Comparison of ENCODE assay signal across 13 cellular contexts in genomic region chr14:101889898-101890297, GRCh38.
DNase-seq lines count a peak whose midpoint lies in the region; ATAC-seq and TF ChIP-seq lines count a peak whose summit lies in the region.
"Had no signal": no experiment of that assay in that cellular context is flagged by ENCODE, and none has a peak within 500 bp of the region (broad histone marks: within the 10 kb centered on the region; RNA-seq: fewer than 3 reads in every experiment).

No MANE protein-coding gene starts in this region.

- peak overlapping the region; percentile 43 for H3K27ac Mint-ChIP-seq in activated CD8-positive, alpha-beta T cell treated with anti-CD3 and anti-CD28 coated beads for 36 hours
- no peak overlapping the region for H3K27ac Mint-ChIP-seq in activated CD8-positive, alpha-beta T cell treated with anti-CD3 and anti-CD28 coated beads, Interleukin-2, amount 10 ng/mL, durations not matched to agents 7 days and 5 days
- H3K27ac Mint-ChIP-seq: T-helper 1 cell treated with Interleukin-12 subunit alpha and Interleukin-12 subunit beta and Interleukin-4 antibody, amounts not matched to agents 30 μg/mL and 1 μg/mL, for 36 hours had no signal

- H3K9me3 Mint-ChIP-seq in activated CD8-positive, alpha-beta T cell treated with anti-CD3 and anti-CD28 coated beads for 36 hours, result no peaks in the 10 kb centered on the region
- no peaks in the 10 kb centered on the region for H3K9me3 Mint-ChIP-seq in activated CD8-positive, alpha-beta T cell treated with anti-CD3 and anti-CD28 coated beads, Interleukin-2, amount 10 ng/mL, durations not matched to agents 7 days and 5 days (ENCODE audit: insufficient read depth)
- H3K9me3 Mint-ChIP-seq: T-helper 1 cell treated with Interleukin-12 subunit alpha and Interleukin-12 subunit beta and Interleukin-4 antibody, amounts not matched to agents 30 μg/mL and 1 μg/mL, for 36 hours had no signal

- intact Hi-C loops in activated CD8-positive, alpha-beta T cell treated with anti-CD3 and anti-CD28 coated beads for 36 hours (cut with micrococcal nuclease), result no loop called here
- intact Hi-C loops in dorsolateral prefrontal cortex (cut with DNase I), result no loop called here

- DNase-seq in activated CD8-positive, alpha-beta T cell treated with anti-CD3 and anti-CD28 coated beads for 36 hours, result no peak
- no peak for DNase-seq in activated CD8-positive, alpha-beta T cell treated with anti-CD3 and anti-CD28 coated beads, Interleukin-2, amount 10 ng/mL, durations not matched to agents 7 days and 5 days
- DNase-seq in NCI-H1694 treated with DMSO at 0.1 percent for 48 hours (lab: John Stamatoyannopoulos, UW) (peak; percentile 86), dorsolateral prefrontal cortex (no peak), renal cortical epithelial cell (ENCODE audit: low read depth) (peak; percentile 11), COLO668 (lab: John Stamatoyannopoulos, UW; ENCODE audit: unreplicated experiment) (no peak)
- DNase-seq in effector CD8-positive, alpha-beta T cell (lab: John Stamatoyannopoulos, UW), result no peak
- DNase-seq: effector CD4-positive, alpha-beta T cell; NCI-H446 treated with DMSO at 0.1 percent for 48 hours had no signal

- CTCF ChIA-PET in activated CD8-positive, alpha-beta T cell treated with anti-CD3 and anti-CD28 coated beads for 36 hours (lab: Charles Lee), result interaction anchor here (3.9 kb wide), 1 partner anchor 120 kb away, joined by 20 read pairs; no protein-coding TSS in a partner anchor
- CTCF ChIA-PET in activated CD8-positive, alpha-beta T cell treated with anti-CD3 and anti-CD28 coated beads, Interleukin-2, amount 10 ng/mL, durations not matched to agents 7 days and 5 days (lab: Charles Lee), result interaction anchor here (1.6 to 2.9 kb wide), 2 partner anchors 10 to 118 kb away, joined by 3 to 10 read pairs; no protein-coding TSS in a partner anchor

- no peaks in the 10 kb centered on the region for H3K27me3 Mint-ChIP-seq in activated CD8-positive, alpha-beta T cell treated with anti-CD3 and anti-CD28 coated beads for 36 hours
- no peaks in the 10 kb centered on the region for H3K27me3 Mint-ChIP-seq in activated CD8-positive, alpha-beta T cell treated with anti-CD3 and anti-CD28 coated beads, Interleukin-2, amount 10 ng/mL, durations not matched to agents 7 days and 5 days (ENCODE audit: low read depth)

- POLR2A ChIA-PET in activated CD8-positive, alpha-beta T cell treated with anti-CD3 and anti-CD28 coated beads for 36 hours (lab: Charles Lee), result interaction anchor here (1.2 kb wide), 1 partner anchor 66 kb away, joined by 3 read pairs; no protein-coding TSS in a partner anchor
- POLR2A ChIA-PET in activated CD8-positive, alpha-beta T cell treated with anti-CD3 and anti-CD28 coated beads, Interleukin-2, amount 10 ng/mL, durations not matched to agents 7 days and 5 days (lab: Charles Lee), result no interaction called here

- no peaks in the 10 kb centered on the region for H3K27me3 ChIP-seq in dorsolateral prefrontal cortex

- H3K36me3 Mint-ChIP-seq in activated CD8-positive, alpha-beta T cell treated with anti-CD3 and anti-CD28 coated beads for 36 hours (ENCODE audit: low read depth), result peaks cover 31% of the 10 kb centered on the region
- H3K36me3 Mint-ChIP-seq in activated CD8-positive, alpha-beta T cell treated with anti-CD3 and anti-CD28 coated beads, Interleukin-2, amount 10 ng/mL, durations not matched to agents 7 days and 5 days (ENCODE audit: low read depth), result peaks cover 53% of the 10 kb centered on the region

- no peak overlapping the region for H3K4me3 Mint-ChIP-seq in activated CD8-positive, alpha-beta T cell treated with anti-CD3 and anti-CD28 coated beads for 36 hours
- no peak overlapping the region for H3K4me3 Mint-ChIP-seq in activated CD8-positive, alpha-beta T cell treated with anti-CD3 and anti-CD28 coated beads, Interleukin-2, amount 10 ng/mL, durations not matched to agents 7 days and 5 days
- H3K4me3 Mint-ChIP-seq: CD14-positive monocyte; T-helper 1 cell treated with Interleukin-12 subunit alpha and Interleukin-12 subunit beta and Interleukin-4 antibody, amounts not matched to agents 30 μg/mL and 1 μg/mL, for 36 hours had no signal

- peaks cover 3% of the 10 kb centered on the region for H3K4me1 Mint-ChIP-seq in activated CD8-positive, alpha-beta T cell treated with anti-CD3 and anti-CD28 coated beads for 36 hours (ENCODE audit: low read depth)
- H3K4me1 Mint-ChIP-seq in activated CD8-positive, alpha-beta T cell treated with anti-CD3 and anti-CD28 coated beads, Interleukin-2, amount 10 ng/mL, durations not matched to agents 7 days and 5 days (ENCODE audit: low read depth), result no peaks in the 10 kb centered on the region
- H3K4me1 Mint-ChIP-seq: CD14-positive monocyte had no signal

- no peak for TF ChIP-seq CTCF in activated CD8-positive, alpha-beta T cell treated with anti-CD3 and anti-CD28 coated beads for 36 hours (IDR thresholded peaks at IDR 0.05)
- peak in 31 of 56 donors; percentile 7 to 51 (median 28) for TF ChIP-seq CTCF in dorsolateral prefrontal cortex (IDR thresholded peaks at IDR 0.05 in 54 of 56, conservative IDR thresholded peaks at IDR 0.05 in 2 of 56; ENCODE audit: low read depth in 1 of 56, partially characterized antibody in 56 of 56)

- H3K27ac ChIP-seq in dorsolateral prefrontal cortex, result peak overlapping the region in 9 of 59 donors; percentile 2 to 33 (median 12)
- H3K27ac ChIP-seq: prostate gland had no signal

- no peak for ATAC-seq in activated CD8-positive, alpha-beta T cell treated with anti-CD3 and anti-CD28 coated beads for 36 hours
- ATAC-seq in activated CD8-positive, alpha-beta T cell treated with anti-CD3 and anti-CD28 coated beads, Interleukin-2, amount 10 ng/mL, durations not matched to agents 7 days and 5 days, result no peak
- no peak for ATAC-seq in GM18867 (IDR thresholded peaks at IDR 0.05; ENCODE audit: unreplicated experiment)

- no peak overlapping the region for H3K4me3 ChIP-seq in dorsolateral prefrontal cortex
- H3K4me3 ChIP-seq: prostate gland had no signal

Comparison
In these comparisons a context has a peak if more than half of its experiments do, and no peak if none do; other contexts are left out.
1. DNase-seq: peak in NCI-H1694 treated with DMSO at 0.1 percent for 48 hours (single experiment) and renal cortical epithelial cell (single experiment); none in activated CD8-positive, alpha-beta T cell treated with anti-CD3 and anti-CD28 coated beads for 36 hours (single experiment), activated CD8-positive, alpha-beta T cell treated with anti-CD3 and anti-CD28 coated beads, Interleukin-2, amount 10 ng/mL, durations not matched to agents 7 days and 5 days (single experiment), dorsolateral prefrontal cortex (0 of 10), effector CD8-positive, alpha-beta T cell (single experiment) and COLO668 (single experiment).